15 cellular contexts compared by ENCODE assay signal in the genomic region with DNA sequence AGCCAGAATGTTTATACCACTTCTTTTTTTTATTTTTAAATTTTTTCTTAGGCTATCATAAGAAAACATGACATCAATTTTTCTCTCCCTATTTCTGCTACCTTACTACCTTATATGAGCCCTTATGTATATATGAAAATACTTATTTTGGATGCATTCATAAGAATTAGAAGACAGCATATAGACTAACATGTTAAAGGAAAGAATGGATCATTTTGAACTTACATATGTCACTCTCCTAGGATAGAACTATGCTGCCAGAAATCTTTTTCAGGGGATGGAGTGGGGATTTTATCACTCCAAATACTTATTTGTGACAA. TPM values are rescaled to one million over a fixed set of nuclear protein-coding genes. Genes with fewer than 3 reads are reported as not detected.
DNase-seq lines count a peak whose midpoint lies in the region; ATAC-seq and TF ChIP-seq lines count a peak whose summit lies in the region.
"Had no signal": no experiment of that assay in that cellular context is flagged by ENCODE, and none has a peak within 500 bp of the region (broad histone marks: within the 10 kb centered on the region; RNA-seq: fewer than 3 reads in every experiment).

No MANE protein-coding gene starts in this region.

- ATAC-seq in T-helper 17 cell: no peak
- ATAC-seq: HCT116 had no signal

- H4K20me1 ChIP-seq in OCI-LY7 (ENCODE audit: insufficient read depth, low read length): no peaks in the 10 kb centered on the region

- H3K4me3 ChIP-seq in OCI-LY7 (ENCODE audit: low read depth, low read length, poor library complexity, severe bottlenecking): no peak overlapping the region
- H3K4me3 ChIP-seq: BLaER1 treated with 17β-estradiol and CSF1 and Interleukin-3, amounts not matched to agents 10 nM and 100 nM; GM23248 had no signal

- intact Hi-C loops in OCI-LY7 (cut with micrococcal nuclease; ENCODE audit: unreplicated experiment): no loop called here

- H3K4me3 Mint-ChIP-seq in nephron progenitor cell: no peak overlapping the region
- no peak overlapping the region for H3K4me3 Mint-ChIP-seq in T-helper 17 cell
- H3K4me3 Mint-ChIP-seq: CD4-positive, alpha-beta memory T cell had no signal

- H3K36me3 Mint-ChIP-seq in nephron progenitor cell (ENCODE audit: low read depth): no peaks in the 10 kb centered on the region
- no peaks in the 10 kb centered on the region for H3K36me3 Mint-ChIP-seq in T-helper 17 cell (ENCODE audit: low read depth)
- H3K36me3 Mint-ChIP-seq: CD4-positive, alpha-beta memory T cell had no signal

- CTCF ChIA-PET in OCI-LY7 (lab: Charles Lee; ENCODE audit: unreplicated experiment): interaction anchor here (0.5 kb wide), 1 partner anchor 156 kb away, joined by 4 read pairs; no protein-coding TSS in a partner anchor

- no peak overlapping the region for H3K27ac Mint-ChIP-seq in nephron progenitor cell
- H3K27ac Mint-ChIP-seq in T-helper 17 cell: no peak overlapping the region
- H3K27ac Mint-ChIP-seq: CD4-positive, alpha-beta memory T cell had no signal

- TF ChIP-seq CTCF in 22Rv1 (IDR thresholded peaks at IDR 0.05): peak; percentile 31
- TF ChIP-seq CTCF in OCI-LY7 (conservative IDR thresholded peaks at IDR 0.05; ENCODE audit: low read length): peak; percentile 17; the same call in 1 of the 2 replicates
- peak; percentile 61 for TF ChIP-seq CTCF in VCaP (conservative IDR thresholded peaks at IDR 0.05)
- peak; percentile 16 for TF ChIP-seq CTCF in nephron progenitor cell (IDR thresholded peaks at IDR 0.05)

- no peaks in the 10 kb centered on the region for H3K9me2 ChIP-seq in OCI-LY7 (ENCODE audit: insufficient read depth, low read length)

- POLR2A ChIA-PET in OCI-LY7 (lab: Charles Lee): no interaction called here

- no peak overlapping the region for H2AFZ ChIP-seq in OCI-LY7 (ENCODE audit: low read length)
- H2AFZ ChIP-seq: GM23248 had no signal

- peaks cover 4% of the 10 kb centered on the region for H3K4me1 Mint-ChIP-seq in nephron progenitor cell
- H3K4me1 Mint-ChIP-seq in T-helper 17 cell: peaks cover 12% of the 10 kb centered on the region

- no peak overlapping the region for H3K4me2 ChIP-seq in OCI-LY7 (ENCODE audit: low read length)
- H3K4me2 ChIP-seq: BLaER1 treated with 17β-estradiol and CSF1 and Interleukin-3, amounts not matched to agents 10 nM and 100 nM had no signal

- H3K27me3 Mint-ChIP-seq in nephron progenitor cell (ENCODE audit: low read depth, poor library complexity): no peaks in the 10 kb centered on the region
- H3K27me3 Mint-ChIP-seq in T-helper 17 cell: no peaks in the 10 kb centered on the region
- H3K27me3 Mint-ChIP-seq: CD4-positive, alpha-beta memory T cell had no signal

- H3K27ac ChIP-seq in 22Rv1 (no peak overlapping the region), OCI-LY7 (ENCODE audit: low read depth, low read length, poor library complexity, severe bottlenecking) (no peak overlapping the region), VCaP (no peak overlapping the region)
- H3K27ac ChIP-seq: BLaER1 treated with 17β-estradiol and CSF1 and Interleukin-3, amounts not matched to agents 10 nM and 100 nM; GM23248 had no signal

- H3K9me3 Mint-ChIP-seq in nephron progenitor cell: no peaks in the 10 kb centered on the region
- H3K9me3 Mint-ChIP-seq: CD4-positive, alpha-beta memory T cell had no signal

- H3K9me3 ChIP-seq in OCI-LY7 (ENCODE audit: low read length): no peaks in the 10 kb centered on the region
- no peaks in the 10 kb centered on the region for H3K9me3 ChIP-seq in T-helper 17 cell (ENCODE audit: control insufficient read depth, low read length, poor library complexity, severe bottlenecking)
- H3K9me3 ChIP-seq: BLaER1 treated with 17β-estradiol and CSF1 and Interleukin-3, amounts not matched to agents 10 nM and 100 nM had no signal

- H3K79me2 ChIP-seq in OCI-LY7 (ENCODE audit: insufficient read depth, low read depth, low read length): no peaks in the 10 kb centered on the region

- no peak for DNase-seq in OCI-LY7 (ENCODE audit: low spot score)
- no peak for DNase-seq in nephron progenitor cell
- no peak for DNase-seq in activated T-cell treated with anti-CD3 and anti-CD28 coated beads, Interleukin-2, amount 50 U/mL, for 48 hours
- no peak for DNase-seq in putamen (ENCODE audit: low spot score)
- DNase-seq in T-helper 17 cell: no peak
- no peak for DNase-seq in SKM-1 (lab: John Stamatoyannopoulos, UW; ENCODE audit: unreplicated experiment)
- DNase-seq: 8988T; CD4-positive, alpha-beta memory T cell; DMS153; DMS79 treated with DMSO at 0.1 percent for 48 hours had no signal

- H3K36me3 ChIP-seq in OCI-LY7 (ENCODE audit: insufficient read depth, low read length): no peaks in the 10 kb centered on the region

- H3K4me1 ChIP-seq in OCI-LY7 (ENCODE audit: insufficient read depth, low read length, poor library complexity, severe bottlenecking): no peaks in the 10 kb centered on the region

- no TSS peak for BruUV-seq in OCI-LY7 (replicated peaks; lab: Mats Ljungman, UMichigan)

RNA-seq across cellular contexts. Expression of gene SNX24, which starts 51.8 kb away (rescaled TPM):
- 5.7 and 6.9 TPM in 2 replicates for total RNA-seq in OCI-LY7 (2014; rRNA removed; shearing (Covaris generic))
- 14.5 and 19.6 TPM in 2 replicates for total RNA-seq in OCI-LY7 (2022)
- total RNA-seq in T-helper 17 cell: 1 to 10 TPM; 7.3 to 7.7 TPM
